Comparison of ENCODE assay signal across 2 cellular contexts in genomic region chr11:104531075-104531474, GRCh38.
TF ChIP-seq lines count a peak whose summit lies in the region.

No MANE protein-coding gene starts in this region.

TF ChIP-seq in GM23338, 12 proteins besides CTCF, POLR2A, EP300 and RAD21:
- TF ChIP-seq ZNF462 (CRISPR knock-in tag; IDR thresholded peaks at IDR 0.05): no peak
- TF ChIP-seq ZNF114 (CRISPR knock-in tag; IDR thresholded peaks at IDR 0.05): 0 out of 2 replicates have a peak, but pooled peaks have one; percentile 58

TF ChIP-seq in SK-N-SH, 30 proteins besides CTCF, POLR2A, EP300 and RAD21 (continued from another document):
- TF ChIP-seq IRF3 (IDR thresholded peaks at IDR 0.05; ENCODE audit: low read depth, low read length) (no peak), TAF1 (IDR thresholded peaks at IDR 0.05; ENCODE audit: borderline replicate concordance, low read depth, low read length) (no peak), ZBTB33 (IDR thresholded peaks at IDR 0.05; ENCODE audit: borderline replicate concordance, low read depth) (no peak), POLR2AphosphoS5 (IDR thresholded peaks at IDR 0.05; ENCODE audit: low read depth, low read length) (no peak), GATA2 (CRISPR knock-in tag; IDR thresholded peaks at IDR 0.05) (no peak), SIN3A (IDR thresholded peaks at IDR 0.05; ENCODE audit: borderline replicate concordance, low read depth, low read length) (no peak), NFIC (IDR thresholded peaks at IDR 0.05; ENCODE audit: borderline replicate concordance) (no peak), YY1 (IDR thresholded peaks at IDR 0.05; ENCODE audit: low read depth) (no peak), MAX (IDR thresholded peaks at IDR 0.05; ENCODE audit: low read depth) (no peak), GABPA (IDR thresholded peaks at IDR 0.05; ENCODE audit: low read depth) (no peak), SMC3 (IDR thresholded peaks at IDR 0.05; ENCODE audit: low read depth, low read length) (no peak), RCOR1 (IDR thresholded peaks at IDR 0.05; ENCODE audit: low read length) (no peak), FOXM1 (IDR thresholded peaks at IDR 0.05; ENCODE audit: low read depth) (no peak), ELF1 (IDR thresholded peaks at IDR 0.05) (no peak)
